2 cellular contexts compared by ENCODE assay signal in the genomic region with DNA sequence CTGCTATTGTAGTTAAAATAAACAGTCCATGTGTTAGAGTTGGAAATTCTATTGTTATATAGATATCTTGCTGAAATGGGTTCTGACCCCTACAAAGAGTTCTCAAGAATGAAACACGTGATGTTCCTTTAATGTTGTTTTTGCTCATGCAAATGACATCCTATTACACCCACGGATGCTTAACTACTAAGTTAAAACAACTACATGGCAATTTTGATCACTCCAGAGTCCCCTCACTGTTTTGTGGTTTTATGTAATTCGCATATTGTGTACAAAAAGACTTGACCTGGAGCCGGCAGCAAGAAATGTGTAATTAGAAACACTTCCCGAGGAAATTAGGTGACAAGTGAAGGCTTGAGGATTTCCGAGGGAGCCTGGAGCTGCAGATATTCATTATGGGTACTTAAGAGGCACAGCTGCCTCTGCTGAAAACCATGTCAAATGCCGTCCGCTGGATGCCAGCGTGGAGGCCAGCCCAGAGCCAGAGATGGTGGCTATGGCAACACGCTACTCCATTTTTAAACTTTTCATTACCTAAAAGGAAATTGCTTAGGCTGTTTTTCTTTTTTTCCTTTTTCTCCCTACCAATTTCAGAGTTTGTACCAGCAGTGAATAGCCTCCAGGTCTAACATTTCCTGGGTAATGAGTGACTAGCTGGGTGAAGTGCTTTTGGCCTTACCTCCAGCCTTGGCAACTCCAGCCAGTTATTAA.
TF ChIP-seq lines count a peak whose summit lies in the region.

No MANE protein-coding gene starts in this region.

TF ChIP-seq in A549, 52 proteins besides CTCF, POLR2A, EP300 and RAD21:
- no peak for TF ChIP-seq EHMT2 (IDR thresholded peaks at IDR 0.05; ENCODE audit: low read depth)
- TF ChIP-seq EHF (CRISPR knock-in tag; IDR thresholded peaks at IDR 0.05), result no peak
- no peak for TF ChIP-seq SREBF2 (IDR thresholded peaks at IDR 0.05)
- no peak for TF ChIP-seq JUNB (IDR thresholded peaks at IDR 0.05)
- TF ChIP-seq SMC3 (IDR thresholded peaks at IDR 0.05), result no peak
- TF ChIP-seq HEYL (CRISPR knock-in tag; IDR thresholded peaks at IDR 0.05), result no peak
- TF ChIP-seq HOXB13 (CRISPR knock-in tag; IDR thresholded peaks at IDR 0.05; ENCODE audit: low read depth), result no peak
- TF ChIP-seq, protein P1, sequence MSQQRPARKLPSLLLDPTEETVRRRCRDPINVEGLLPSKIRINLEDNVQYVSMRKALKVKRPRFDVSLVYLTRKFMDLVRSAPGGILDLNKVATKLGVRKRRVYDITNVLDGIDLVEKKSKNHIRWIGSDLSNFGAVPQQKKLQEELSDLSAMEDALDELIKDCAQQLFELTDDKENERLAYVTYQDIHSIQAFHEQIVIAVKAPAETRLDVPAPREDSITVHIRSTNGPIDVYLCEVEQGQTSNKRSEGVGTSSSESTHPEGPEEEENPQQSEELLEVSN (IDR thresholded peaks at IDR 0.05; ENCODE audit: borderline replicate concordance, low read depth), result no peak
- TF ChIP-seq PHF8 (IDR thresholded peaks at IDR 0.05; ENCODE audit: borderline replicate concordance, low read depth), result no peak
- no peak for TF ChIP-seq MAZ (IDR thresholded peaks at IDR 0.05; ENCODE audit: borderline replicate concordance, low read depth, low read length)
- no peak for TF ChIP-seq KDM5A (IDR thresholded peaks at IDR 0.05)
- TF ChIP-seq, protein P2, sequence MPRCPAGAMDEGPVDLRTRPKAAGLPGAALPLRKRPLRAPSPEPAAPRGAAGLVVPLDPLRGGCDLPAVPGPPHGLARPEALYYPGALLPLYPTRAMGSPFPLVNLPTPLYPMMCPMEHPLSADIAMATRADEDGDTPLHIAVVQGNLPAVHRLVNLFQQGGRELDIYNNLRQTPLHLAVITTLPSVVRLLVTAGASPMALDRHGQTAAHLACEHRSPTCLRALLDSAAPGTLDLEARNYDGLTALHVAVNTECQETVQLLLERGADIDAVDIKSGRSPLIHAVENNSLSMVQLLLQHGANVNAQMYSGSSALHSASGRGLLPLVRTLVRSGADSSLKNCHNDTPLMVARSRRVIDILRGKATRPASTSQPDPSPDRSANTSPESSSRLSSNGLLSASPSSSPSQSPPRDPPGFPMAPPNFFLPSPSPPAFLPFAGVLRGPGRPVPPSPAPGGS (IDR thresholded peaks at IDR 0.05), result no peak
- no peak for TF ChIP-seq TFCP2L1 (CRISPR knock-in tag; IDR thresholded peaks at IDR 0.05)
- no peak for TF ChIP-seq CBX8 (IDR thresholded peaks at IDR 0.05)
- no peak for TF ChIP-seq BHLHE40 (IDR thresholded peaks at IDR 0.05; ENCODE audit: low read depth, low read length)
- no peak for TF ChIP-seq ZNF302 (CRISPR knock-in tag; IDR thresholded peaks at IDR 0.05)

TF ChIP-seq in GM23338, 12 proteins besides CTCF, POLR2A, EP300 and RAD21:
- TF ChIP-seq, protein P3, sequence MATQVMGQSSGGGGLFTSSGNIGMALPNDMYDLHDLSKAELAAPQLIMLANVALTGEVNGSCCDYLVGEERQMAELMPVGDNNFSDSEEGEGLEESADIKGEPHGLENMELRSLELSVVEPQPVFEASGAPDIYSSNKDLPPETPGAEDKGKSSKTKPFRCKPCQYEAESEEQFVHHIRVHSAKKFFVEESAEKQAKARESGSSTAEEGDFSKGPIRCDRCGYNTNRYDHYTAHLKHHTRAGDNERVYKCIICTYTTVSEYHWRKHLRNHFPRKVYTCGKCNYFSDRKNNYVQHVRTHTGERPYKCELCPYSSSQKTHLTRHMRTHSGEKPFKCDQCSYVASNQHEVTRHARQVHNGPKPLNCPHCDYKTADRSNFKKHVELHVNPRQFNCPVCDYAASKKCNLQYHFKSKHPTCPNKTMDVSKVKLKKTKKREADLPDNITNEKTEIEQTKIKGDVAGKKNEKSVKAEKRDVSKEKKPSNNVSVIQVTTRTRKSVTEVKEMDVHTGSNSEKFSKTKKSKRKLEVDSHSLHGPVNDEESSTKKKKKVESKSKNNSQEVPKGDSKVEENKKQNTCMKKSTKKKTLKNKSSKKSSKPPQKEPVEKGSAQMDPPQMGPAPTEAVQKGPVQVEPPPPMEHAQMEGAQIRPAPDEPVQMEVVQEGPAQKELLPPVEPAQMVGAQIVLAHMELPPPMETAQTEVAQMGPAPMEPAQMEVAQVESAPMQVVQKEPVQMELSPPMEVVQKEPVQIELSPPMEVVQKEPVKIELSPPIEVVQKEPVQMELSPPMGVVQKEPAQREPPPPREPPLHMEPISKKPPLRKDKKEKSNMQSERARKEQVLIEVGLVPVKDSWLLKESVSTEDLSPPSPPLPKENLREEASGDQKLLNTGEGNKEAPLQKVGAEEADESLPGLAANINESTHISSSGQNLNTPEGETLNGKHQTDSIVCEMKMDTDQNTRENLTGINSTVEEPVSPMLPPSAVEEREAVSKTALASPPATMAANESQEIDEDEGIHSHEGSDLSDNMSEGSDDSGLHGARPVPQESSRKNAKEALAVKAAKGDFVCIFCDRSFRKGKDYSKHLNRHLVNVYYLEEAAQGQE (IDR thresholded peaks at IDR 0.05; ENCODE audit: unreplicated experiment), result no peak
- TF ChIP-seq CREB1 (CRISPR knock-in tag; IDR thresholded peaks at IDR 0.05; ENCODE audit: low read depth) (no peak), JUNB (IDR thresholded peaks at IDR 0.05; ENCODE audit: unreplicated experiment) (no peak), NANOG (IDR thresholded peaks at IDR 0.05; ENCODE audit: borderline replicate concordance) (no peak), EZH2 (IDR thresholded peaks at IDR 0.05; ENCODE audit: low read depth, unreplicated experiment) (no peak), EZH2phosphoT487 (IDR thresholded peaks at IDR 0.05; ENCODE audit: unreplicated experiment) (no peak), ZNF114 (CRISPR knock-in tag; IDR thresholded peaks at IDR 0.05) (no peak)
- TF ChIP-seq, protein P4, sequence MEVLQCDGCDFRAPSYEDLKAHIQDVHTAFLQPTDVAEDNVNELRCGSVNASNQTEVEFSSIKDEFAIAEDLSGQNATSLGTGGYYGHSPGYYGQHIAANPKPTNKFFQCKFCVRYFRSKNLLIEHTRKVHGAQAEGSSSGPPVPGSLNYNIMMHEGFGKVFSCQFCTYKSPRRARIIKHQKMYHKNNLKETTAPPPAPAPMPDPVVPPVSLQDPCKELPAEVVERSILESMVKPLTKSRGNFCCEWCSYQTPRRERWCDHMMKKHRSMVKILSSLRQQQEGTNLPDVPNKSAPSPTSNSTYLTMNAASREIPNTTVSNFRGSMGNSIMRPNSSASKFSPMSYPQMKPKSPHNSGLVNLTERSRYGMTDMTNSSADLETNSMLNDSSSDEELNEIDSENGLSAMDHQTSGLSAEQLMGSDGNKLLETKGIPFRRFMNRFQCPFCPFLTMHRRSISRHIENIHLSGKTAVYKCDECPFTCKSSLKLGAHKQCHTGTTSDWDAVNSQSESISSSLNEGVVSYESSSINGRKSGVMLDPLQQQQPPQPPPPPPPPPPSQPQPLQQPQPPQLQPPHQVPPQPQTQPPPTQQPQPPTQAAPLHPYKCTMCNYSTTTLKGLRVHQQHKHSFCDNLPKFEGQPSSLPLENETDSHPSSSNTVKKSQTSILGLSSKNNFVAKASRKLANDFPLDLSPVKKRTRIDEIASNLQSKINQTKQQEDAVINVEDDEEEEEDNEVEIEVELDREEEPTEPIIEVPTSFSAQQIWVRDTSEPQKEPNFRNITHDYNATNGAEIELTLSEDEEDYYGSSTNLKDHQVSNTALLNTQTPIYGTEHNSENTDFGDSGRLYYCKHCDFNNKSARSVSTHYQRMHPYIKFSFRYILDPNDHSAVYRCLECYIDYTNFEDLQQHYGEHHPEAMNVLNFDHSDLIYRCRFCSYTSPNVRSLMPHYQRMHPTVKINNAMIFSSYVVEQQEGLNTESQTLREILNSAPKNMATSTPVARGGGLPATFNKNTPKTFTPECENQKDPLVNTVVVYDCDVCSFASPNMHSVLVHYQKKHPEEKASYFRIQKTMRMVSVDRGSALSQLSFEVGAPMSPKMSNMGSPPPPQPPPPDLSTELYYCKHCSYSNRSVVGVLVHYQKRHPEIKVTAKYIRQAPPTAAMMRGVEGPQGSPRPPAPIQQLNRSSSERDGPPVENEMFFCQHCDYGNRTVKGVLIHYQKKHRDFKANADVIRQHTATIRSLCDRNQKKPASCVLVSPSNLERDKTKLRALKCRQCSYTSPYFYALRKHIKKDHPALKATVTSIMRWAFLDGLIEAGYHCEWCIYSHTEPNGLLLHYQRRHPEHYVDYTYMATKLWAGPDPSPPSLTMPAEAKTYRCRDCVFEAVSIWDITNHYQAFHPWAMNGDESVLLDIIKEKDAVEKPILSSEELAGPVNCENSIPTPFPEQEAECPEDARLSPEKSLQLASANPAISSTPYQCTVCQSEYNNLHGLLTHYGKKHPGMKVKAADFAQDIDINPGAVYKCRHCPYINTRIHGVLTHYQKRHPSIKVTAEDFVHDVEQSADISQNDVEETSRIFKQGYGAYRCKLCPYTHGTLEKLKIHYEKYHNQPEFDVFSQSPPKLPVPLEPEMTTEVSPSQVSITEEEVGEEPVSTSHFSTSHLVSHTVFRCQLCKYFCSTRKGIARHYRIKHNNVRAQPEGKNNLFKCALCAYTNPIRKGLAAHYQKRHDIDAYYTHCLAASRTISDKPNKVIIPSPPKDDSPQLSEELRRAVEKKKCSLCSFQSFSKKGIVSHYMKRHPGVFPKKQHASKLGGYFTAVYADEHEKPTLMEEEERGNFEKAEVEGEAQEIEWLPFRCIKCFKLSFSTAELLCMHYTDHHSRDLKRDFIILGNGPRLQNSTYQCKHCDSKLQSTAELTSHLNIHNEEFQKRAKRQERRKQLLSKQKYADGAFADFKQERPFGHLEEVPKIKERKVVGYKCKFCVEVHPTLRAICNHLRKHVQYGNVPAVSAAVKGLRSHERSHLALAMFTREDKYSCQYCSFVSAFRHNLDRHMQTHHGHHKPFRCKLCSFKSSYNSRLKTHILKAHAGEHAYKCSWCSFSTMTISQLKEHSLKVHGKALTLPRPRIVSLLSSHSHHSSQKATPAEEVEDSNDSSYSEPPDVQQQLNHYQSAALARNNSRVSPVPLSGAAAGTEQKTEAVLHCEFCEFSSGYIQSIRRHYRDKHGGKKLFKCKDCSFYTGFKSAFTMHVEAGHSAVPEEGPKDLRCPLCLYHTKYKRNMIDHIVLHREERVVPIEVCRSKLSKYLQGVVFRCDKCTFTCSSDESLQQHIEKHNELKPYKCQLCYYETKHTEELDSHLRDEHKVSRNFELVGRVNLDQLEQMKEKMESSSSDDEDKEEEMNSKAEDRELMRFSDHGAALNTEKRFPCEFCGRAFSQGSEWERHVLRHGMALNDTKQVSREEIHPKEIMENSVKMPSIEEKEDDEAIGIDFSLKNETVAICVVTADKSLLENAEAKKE (CRISPR knock-in tag; IDR thresholded peaks at IDR 0.05), result no peak
- TF ChIP-seq, protein P5, sequence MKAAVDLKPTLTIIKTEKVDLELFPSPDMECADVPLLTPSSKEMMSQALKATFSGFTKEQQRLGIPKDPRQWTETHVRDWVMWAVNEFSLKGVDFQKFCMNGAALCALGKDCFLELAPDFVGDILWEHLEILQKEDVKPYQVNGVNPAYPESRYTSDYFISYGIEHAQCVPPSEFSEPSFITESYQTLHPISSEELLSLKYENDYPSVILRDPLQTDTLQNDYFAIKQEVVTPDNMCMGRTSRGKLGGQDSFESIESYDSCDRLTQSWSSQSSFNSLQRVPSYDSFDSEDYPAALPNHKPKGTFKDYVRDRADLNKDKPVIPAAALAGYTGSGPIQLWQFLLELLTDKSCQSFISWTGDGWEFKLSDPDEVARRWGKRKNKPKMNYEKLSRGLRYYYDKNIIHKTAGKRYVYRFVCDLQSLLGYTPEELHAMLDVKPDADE (IDR thresholded peaks at IDR 0.05), result no peak
